In genomic region chr16:19503461-19504075, GRCh38 we compare ENCODE assay signal across 18 cellular contexts. TPM values are rescaled to one million over a fixed set of nuclear protein-coding genes. Genes with fewer than 3 reads are reported as not detected.
DNase-seq lines count a peak whose midpoint lies in the region; ATAC-seq, FAIRE-seq and TF ChIP-seq lines count a peak whose summit lies in the region.
"Had no signal": no experiment of that assay in that cellular context is flagged by ENCODE, and none has a peak within 500 bp of the region (broad histone marks: within the 10 kb centered on the region; RNA-seq: fewer than 3 reads in every experiment).

No MANE protein-coding gene starts in this region.

- no peak overlapping the region for H3K4ac ChIP-seq in IMR-90 (ENCODE audit: low read depth, low read length)

- TF ChIP-seq POLR2A in IMR-90 (IDR thresholded peaks at IDR 0.05; ENCODE audit: low read depth, low read length) (no peak), body of pancreas (IDR thresholded peaks at IDR 0.05) (no peak), stomach (IDR thresholded peaks at IDR 0.05) (no peak)

- POLR2A ChIA-PET in IMR-90 (lab: Charles Lee; ENCODE audit: unreplicated experiment) (no interaction called here), MCF 10A (lab: Yijun Ruan, JAX) (interaction anchor here (0.8 to 3.5 kb wide), 9 partner anchors 8 to 114 kb away, joined by 3 to 28 read pairs (median 4); partner anchors contain the start of gene CCP110)

- ATAC-seq in IMR-90 (ENCODE audit: low read depth) = peak; percentile 40
- ATAC-seq in body of pancreas = peak; percentile 54
- ATAC-seq in pancreas = peak; percentile 12 to 56 (median 37)
- no peak for ATAC-seq in GM18519 (IDR thresholded peaks at IDR 0.05; ENCODE audit: low FRiP score, unreplicated experiment)
- ATAC-seq: CD8-positive, alpha-beta T cell had no signal

- dilution Hi-C loops in IMR-90 (cut with HindIII; ENCODE audit: low sequenced_read_pairs, unreplicated experiment) = no loop called here

- H4K8ac ChIP-seq in IMR-90 (ENCODE audit: low read depth in 2 of 2, low read length in 2 of 2) = no peak overlapping the region

- peaks cover 38% of the 10 kb centered on the region for H3K36me3 ChIP-seq in IMR-90 (ENCODE audit: control insufficient read depth, insufficient read depth, low read length)
- H3K36me3 ChIP-seq in body of pancreas (replicated peaks in 1 of 2; ENCODE audit: insufficient read depth in 1 of 2, low read depth in 2 of 2) = peaks cover 17 to 23% of the 10 kb centered on the region in 2 donors
- peaks cover 0 to 21% (median 4%) of the 10 kb centered on the region in 3 donors for H3K36me3 ChIP-seq in pancreas
- H3K36me3 ChIP-seq in stomach = peaks cover 49 to 99% (median 98%) of the 10 kb centered on the region in 4 donors

- peaks cover 91% of the 10 kb centered on the region for H3K36me3 Mint-ChIP-seq in Calu3 (ENCODE audit: insufficient read depth, unreplicated experiment)
- H3K36me3 Mint-ChIP-seq in MCF 10A (ENCODE audit: insufficient read depth, unreplicated experiment) = peaks cover 81% of the 10 kb centered on the region

- no peak overlapping the region for H4K91ac ChIP-seq in IMR-90 (ENCODE audit: insufficient read depth, low read depth, low read length)

- TF ChIP-seq RAD21 in IMR-90 (IDR thresholded peaks at IDR 0.05; ENCODE audit: low read length) = no peak

- no peak overlapping the region for H3K9ac ChIP-seq in IMR-90 (ENCODE audit: low read depth, low read length)
- H3K9ac ChIP-seq: GM23248 had no signal

- no peaks in the 10 kb centered on the region for H3K9me3 ChIP-seq in IMR-90 (ENCODE audit: control insufficient read depth, insufficient read depth, low read length)
- H3K9me3 ChIP-seq in body of pancreas = no peaks in the 10 kb centered on the region
- no peaks in the 10 kb centered on the region for H3K9me3 ChIP-seq in pancreas
- H3K9me3 ChIP-seq in stomach = no peaks in the 10 kb centered on the region
- H3K9me3 ChIP-seq: A549 had no signal

- H2BK15ac ChIP-seq in IMR-90 (ENCODE audit: low read depth, low read length) = no peak overlapping the region

- no peak overlapping the region for H2AFZ ChIP-seq in IMR-90 (replicated peaks; ENCODE audit: low read length, poor library complexity)
- H2AFZ ChIP-seq: GM23248 had no signal

- H2BK5ac ChIP-seq in IMR-90 (ENCODE audit: low read depth, low read length, poor library complexity, severe bottlenecking) = no peak overlapping the region

- H3K27me3 Mint-ChIP-seq in Calu3 (ENCODE audit: unreplicated experiment) (no peaks in the 10 kb centered on the region), MCF 10A (ENCODE audit: insufficient read depth, unreplicated experiment) (no peaks in the 10 kb centered on the region)

- H3K9me1 ChIP-seq in IMR-90 (ENCODE audit: insufficient read depth, low read length) = no peaks in the 10 kb centered on the region

- H3K4me1 ChIP-seq in IMR-90 (ENCODE audit: control insufficient read depth, insufficient read depth, low read length) (no peaks in the 10 kb centered on the region), body of pancreas (no peaks in the 10 kb centered on the region), pancreas (no peaks in the 10 kb centered on the region), stomach (peaks cover 0 to 18% (median 4%) of the 10 kb centered on the region in 4 donors)
- H3K4me1 ChIP-seq: A549 had no signal

- H4K20me1 ChIP-seq in IMR-90 (ENCODE audit: insufficient read depth, low read length) = no peaks in the 10 kb centered on the region

- H3K4me2 ChIP-seq in IMR-90 (ENCODE audit: low read depth, low read length) = no peak overlapping the region
- H3K4me2 ChIP-seq: A549 had no signal

- H2BK20ac ChIP-seq in IMR-90 (ENCODE audit: low read depth, low read length) = no peak overlapping the region

- intact Hi-C loops in Calu3 (cut with micrococcal nuclease; ENCODE audit: unreplicated experiment) (loop anchor here (5.0 to 10.0 kb wide), 3 partner anchors 76 to 519 kb away; partner anchors contain the start of gene TMC7), IMR-90 (cut with micrococcal nuclease) (loop anchor here (5.0 kb wide), 2 partner anchors 336 to 521 kb away; partner anchors contain the start of genes SYT17 and TMC7), body of pancreas (cut with DNase I) (loop anchor here (5.0 kb wide), 1 partner anchor 106 kb away; no protein-coding TSS in a partner anchor), pancreas (cut with DNase I) (loop anchor here in 2 of 3 donors (5.0 to 10.0 kb wide), 3 partner anchors 116 to 409 kb away; no protein-coding TSS in a partner anchor), stomach (cut with DNase I; ENCODE audit: low total_unique reads) (no loop called here), MCF 10A (cut with micrococcal nuclease) (loop anchor here (5.0 kb wide), 1 partner anchor 336 kb away; the partner anchor contains the start of gene SYT17)

- H3K4me3 ChIP-seq in IMR-90 (ENCODE audit: insufficient read depth, low read depth, low read length) (no peak overlapping the region), body of pancreas (no peak overlapping the region), pancreas (no peak overlapping the region), stomach (no peak overlapping the region)
- H3K4me3 ChIP-seq: A549, GM12878, GM23248 had no signal

- H2AK9ac ChIP-seq in IMR-90 (replicated peaks; ENCODE audit: low read depth, low read length, poor library complexity) = no peak overlapping the region

- CTCF ChIA-PET in Calu3 (lab: Charles Lee) (interaction anchor here (0.6 to 2.1 kb wide), 6 partner anchors 20 to 418 kb away, joined by 3 to 7 read pairs (median 4); partner anchors contain the start of gene CCP110), IMR-90 (lab: Yijun Ruan, JAX) (interaction anchor here (1.5 kb wide), 1 partner anchor 418 kb away, joined by 7 read pairs; no protein-coding TSS in a partner anchor), MCF 10A (lab: Yijun Ruan, JAX) (interaction anchor here (0.6 to 14.3 kb wide), 40 partner anchors 9 to 529 kb away, joined by 3 to 328 read pairs (median 4); partner anchors contain the start of gene CCP110)

- no peak for FAIRE-seq in pancreas (lab: Jason Lieb, UNC)
- FAIRE-seq: A549, GM12878, GM18507, HTR-8/SVneo had no signal

- H3K4me1 Mint-ChIP-seq in Calu3 (ENCODE audit: low read depth, unreplicated experiment) = peaks cover 15% of the 10 kb centered on the region
- H3K4me1 Mint-ChIP-seq in MCF 10A (ENCODE audit: insufficient read depth, unreplicated experiment) = peaks cover 17% of the 10 kb centered on the region
- H3K4me1 Mint-ChIP-seq: CD14-positive monocyte had no signal

- no peak overlapping the region for H2BK120ac ChIP-seq in IMR-90 (ENCODE audit: low read depth, low read length)

- TF ChIP-seq EP300 in stomach (IDR thresholded peaks at IDR 0.05) = no peak

- WGBS in IMR-90 (ENCODE audit: extremely low coverage in 2 of 2, insufficient read length in 1 of 2), 2 experiments = 80% methylated on average over 1 of the region's 5 CpGs; no CpG with 5 or more reads in 1 of the 2 experiments
- 79 to 84% methylated on average over 5 of the region's 5 CpGs for WGBS in body of pancreas, 2 donors
- 81 to 84% methylated on average over 5 of the region's 5 CpGs for whole genome bisulfite sequencing in pancreas, 2 donors
- 86 to 95% (median 87%) methylated on average over 5 of the region's 5 CpGs for WGBS in stomach, 5 donors

- peaks cover 0 to 4% of the 10 kb centered on the region in 2 experiments; a peak in 1 of 4 replicates for H3K79me1 ChIP-seq in IMR-90 (ENCODE audit: low read depth in 1 of 2, low read length in 2 of 2)

- H3K27me3 ChIP-seq in IMR-90 (ENCODE audit: control insufficient read depth, insufficient read depth, low read length) (no peaks in the 10 kb centered on the region), body of pancreas (no peaks in the 10 kb centered on the region), pancreas (no peaks in the 10 kb centered on the region), stomach (no peaks in the 10 kb centered on the region)

- no peak overlapping the region for H4K5ac ChIP-seq in IMR-90 (ENCODE audit: low read depth, low read length)

- in situ Hi-C loops in IMR-90 (cut with MboI; ENCODE audit: low sequenced_read_pairs) = loop anchor here (5.0 kb wide), 1 partner anchor 416 kb away; no protein-coding TSS in a partner anchor

- H3K27ac Mint-ChIP-seq in Calu3 (ENCODE audit: unreplicated experiment) (peak overlapping the region; percentile 68), MCF 10A (ENCODE audit: low read depth, unreplicated experiment) (no peak overlapping the region)
- H3K27ac Mint-ChIP-seq: CD8-positive, alpha-beta T cell had no signal

- no peak overlapping the region for H3K4me3 Mint-ChIP-seq in Calu3 (ENCODE audit: low read depth, unreplicated experiment)
- no peak overlapping the region for H3K4me3 Mint-ChIP-seq in MCF 10A (ENCODE audit: unreplicated experiment)
- H3K4me3 Mint-ChIP-seq: CD14-positive monocyte; CD8-positive, alpha-beta T cell had no signal

- H3K27ac ChIP-seq in IMR-90 (ENCODE audit: insufficient read depth, low read length) (no peak overlapping the region), body of pancreas (peak overlapping the region in 2 of 4 donors; percentile 42 to 48), pancreas (no peak overlapping the region), stomach (no peak overlapping the region)
- H3K27ac ChIP-seq: A549, GM23248 had no signal

- H3K9me3 Mint-ChIP-seq in Calu3 (ENCODE audit: low read depth, unreplicated experiment) (no peaks in the 10 kb centered on the region), MCF 10A (ENCODE audit: unreplicated experiment) (no peaks in the 10 kb centered on the region)
- H3K9me3 Mint-ChIP-seq: CD14-positive monocyte; CD8-positive, alpha-beta T cell had no signal

- no peak overlapping the region for H2AK5ac ChIP-seq in IMR-90 (ENCODE audit: low read depth, low read length)

- no TSS peak for BruUV-seq in Calu3 (replicated peaks; lab: Mats Ljungman, UMichigan)
- no TSS peak for BruUV-seq in IMR-90 (replicated peaks; lab: Mats Ljungman, UMichigan)
- no TSS peak for BruUV-seq in MCF 10A (replicated peaks; lab: Mats Ljungman, UMichigan)

- no peak overlapping the region for H3K56ac ChIP-seq in IMR-90 (ENCODE audit: extremely low read depth, insufficient read depth, low read length)

- DNase-seq in Calu3 (no peak), IMR-90 (no peak), body of pancreas (peak in 2 of 4 donors; percentile 29 to 33), pancreas (no peak), stomach (no peak), MCF 10A (ENCODE audit: unreplicated experiment) (no peak)
- DNase-seq: CD8-positive, alpha-beta T cell; COR-L47; DMS53; GM23248; H7; KBM-7 had no signal

- TF ChIP-seq CTCF in Calu3 (IDR thresholded peaks at IDR 0.05; ENCODE audit: unreplicated experiment) (no peak), IMR-90 (conservative IDR thresholded peaks at IDR 0.05; ENCODE audit: low read depth, low read length) (no peak), body of pancreas (IDR thresholded peaks at IDR 0.05) (no peak), pancreas (IDR thresholded peaks at IDR 0.05) (no peak), stomach (IDR thresholded peaks at IDR 0.05) (no peak), MCF 10A (IDR thresholded peaks at IDR 0.05; ENCODE audit: unreplicated experiment) (no peak)

- no peak overlapping the region for H3K14ac ChIP-seq in IMR-90 (replicated peaks; ENCODE audit: low read depth, low read length)

- no peak overlapping the region for H3K23ac ChIP-seq in IMR-90 (ENCODE audit: low read depth, low read length)

- H3K18ac ChIP-seq in IMR-90 (ENCODE audit: low read depth, low read length) = no peak overlapping the region

RNA-seq across cellular contexts. Expression of gene GDE1, which starts 18.3 kb away (rescaled TPM):
- total RNA-seq in Calu3 (2022) (89.6 and 98.2 TPM in 2 replicates), IMR-90 (2012; rRNA removed) (62.4 and 64.2 TPM in 2 replicates), body of pancreas (10 to 100 TPM; 29.7 to 30.6 TPM), pancreas (10 to 100 TPM; 23.3 to 39.4 (median 28.2) TPM), stomach (10 to 100 TPM; 27.8 to 80.0 (median 37.9) TPM), MCF 10A (2022) (44.7 and 44.9 TPM in 2 replicates)
- polyA plus RNA-seq in IMR-90 (2012; rRNA removed) (36.7 and 50.1 TPM in 2 replicates), pancreas (10 to 100 TPM; 14.3 to 18.2 TPM), stomach (10 to 100 TPM; 35.8 to 59.1 (median 41.7) TPM)
- polyA plus RNA-seq in IMR-90 (2012; cell fraction: cytosol; rRNA removed) = 20.2 and 23.2 TPM in 2 replicates
- 4.5 and 12.3 TPM in 2 replicates for polyA plus RNA-seq in IMR-90 (2012; cell fraction: nucleus; rRNA removed; ENCODE audit: low replicate concordance)

RNA-seq across cellular contexts. Expression of gene CCP110, which starts 20.2 kb away (rescaled TPM):
- total RNA-seq in Calu3 (2022) (27.5 and 34.4 TPM in 2 replicates), IMR-90 (2012; rRNA removed) (7.7 and 11.9 TPM in 2 replicates), body of pancreas (10 to 100 TPM in 1 of 2 donors, 1 to 10 TPM in 1; 9.6 to 16.2 TPM), pancreas (1 to 10 TPM; 4.3 to 7.9 (median 5.4) TPM), stomach (10 to 100 TPM in 3 of 5 donors, 1 to 10 TPM in 2; 2.3 to 67.7 (median 24.3) TPM), MCF 10A (2022) (14.2 and 16.2 TPM in 2 replicates)
- polyA plus RNA-seq in IMR-90 (2012; rRNA removed) (3.7 and 4.7 TPM in 2 replicates), pancreas (1 to 10 TPM; 2.7 to 4.8 TPM), stomach (1 to 10 TPM; 4.2 to 5.8 (median 5.1) TPM)
- polyA plus RNA-seq in IMR-90 (2012; cell fraction: cytosol; rRNA removed) = 0.62 and 0.67 TPM in 2 replicates
- 0.50 and 3.1 TPM in 2 replicates for polyA plus RNA-seq in IMR-90 (2012; cell fraction: nucleus; rRNA removed; ENCODE audit: low replicate concordance)

RNA-seq across cellular contexts. Expression of gene VPS35L, which starts 51.9 kb away (rescaled TPM):
- total RNA-seq in Calu3 (2022) (14.2 and 25.4 TPM in 2 replicates), IMR-90 (2012; rRNA removed) (20.3 and 28.0 TPM in 2 replicates), body of pancreas (10 to 100 TPM; 25.4 to 31.6 TPM), pancreas (10 to 100 TPM; 15.2 to 35.3 (median 21.5) TPM), stomach (100 to 1,000 TPM in 1 of 5 donors, 10 to 100 TPM in 4; 15.2 to 205 (median 51.9) TPM), MCF 10A (2022) (50.2 and 55.5 TPM in 2 replicates)
- polyA plus RNA-seq in IMR-90 (2012; rRNA removed) (37.1 and 40.1 TPM in 2 replicates), pancreas (10 to 100 TPM; 22.2 to 23.8 TPM), stomach (10 to 100 TPM; 16.0 to 25.8 (median 23.7) TPM)
- 18.9 and 20.9 TPM in 2 replicates for polyA plus RNA-seq in IMR-90 (2012; cell fraction: cytosol; rRNA removed)
- 22.9 and 42.0 TPM in 2 replicates for polyA plus RNA-seq in IMR-90 (2012; cell fraction: nucleus; rRNA removed; ENCODE audit: low replicate concordance)
